ENCODE assay signal across 13 cellular contexts in the genomic region with DNA sequence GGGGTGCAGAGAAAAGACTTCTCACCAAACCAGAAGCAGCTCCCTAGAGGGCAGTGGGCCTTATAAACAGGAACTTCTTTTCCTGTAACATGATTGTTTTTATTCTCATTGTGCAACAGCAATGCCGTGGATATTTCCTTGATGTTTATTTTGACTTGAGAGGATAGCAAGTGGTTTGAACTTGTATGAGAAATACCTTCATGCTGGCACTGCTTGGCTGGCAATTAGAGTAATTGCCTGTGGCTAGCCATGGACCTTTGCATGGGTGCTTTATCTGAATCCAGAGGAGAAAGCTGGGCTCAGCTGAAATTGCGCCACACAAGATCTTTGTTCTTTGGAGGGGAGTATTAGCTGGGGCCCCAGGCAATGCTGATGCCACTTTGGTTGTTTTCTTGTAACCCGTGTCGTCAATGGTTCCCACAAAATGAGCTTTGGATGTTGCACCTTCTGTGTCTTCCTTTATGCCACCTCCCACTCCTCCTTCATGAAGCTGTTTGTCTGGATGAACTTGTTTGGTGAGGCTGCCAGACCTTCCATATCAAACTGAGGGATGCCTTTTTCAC. TPM values are rescaled to one million over a fixed set of nuclear protein-coding genes. Genes with fewer than 3 reads are reported as not detected.
DNase-seq lines count a peak whose midpoint lies in the region; ATAC-seq, FAIRE-seq and TF ChIP-seq lines count a peak whose summit lies in the region.
"Had no signal": no experiment of that assay in that cellular context is flagged by ENCODE, and none has a peak within 500 bp of the region (broad histone marks: within the 10 kb centered on the region; RNA-seq: fewer than 3 reads in every experiment).

No MANE protein-coding gene starts in this region.

- no peaks in the 10 kb centered on the region for H3K9me3 Mint-ChIP-seq in activated naive CD8-positive, alpha-beta T cell treated with anti-CD3 and anti-CD28 coated beads, Interleukin-2, amount 10 ng/mL, durations not matched to agents 7 days and 5 days
- no peaks in the 10 kb centered on the region for H3K9me3 Mint-ChIP-seq in activated naive CD8-positive, alpha-beta T cell treated with anti-CD3 and anti-CD28 coated beads for 36 hours
- no peaks in the 10 kb centered on the region for H3K9me3 Mint-ChIP-seq in activated T-cell treated with anti-CD3 and anti-CD28 coated beads, Interleukin-2, amount 50 U/mL, for 24 hours
- H3K9me3 Mint-ChIP-seq: dendritic cell treated with granulocyte-macrophage colony-stimulating factor and Interleukin-4, amounts not matched to agents 40 ng/mL and 50 ng/mL, for 4 days had no signal

- H3K9me3 ChIP-seq in HepG2 (ENCODE audit: low read length) (no peaks in the 10 kb centered on the region), upper lobe of right lung (no peaks in the 10 kb centered on the region)
- H3K9me3 ChIP-seq: heart right ventricle, tibial nerve had no signal

- no peaks in the 10 kb centered on the region for H3K36me3 Mint-ChIP-seq in activated naive CD8-positive, alpha-beta T cell treated with anti-CD3 and anti-CD28 coated beads, Interleukin-2, amount 10 ng/mL, durations not matched to agents 7 days and 5 days
- H3K36me3 Mint-ChIP-seq in activated naive CD8-positive, alpha-beta T cell treated with anti-CD3 and anti-CD28 coated beads for 36 hours = peaks cover 2% of the 10 kb centered on the region
- H3K36me3 Mint-ChIP-seq in activated T-cell treated with anti-CD3 and anti-CD28 coated beads, Interleukin-2, amount 50 U/mL, for 24 hours (ENCODE audit: low read depth) = no peaks in the 10 kb centered on the region

- peaks cover 4% of the 10 kb centered on the region for H3K27me3 Mint-ChIP-seq in activated naive CD8-positive, alpha-beta T cell treated with anti-CD3 and anti-CD28 coated beads, Interleukin-2, amount 10 ng/mL, durations not matched to agents 7 days and 5 days
- no peaks in the 10 kb centered on the region for H3K27me3 Mint-ChIP-seq in activated naive CD8-positive, alpha-beta T cell treated with anti-CD3 and anti-CD28 coated beads for 36 hours
- no peaks in the 10 kb centered on the region for H3K27me3 Mint-ChIP-seq in activated T-cell treated with anti-CD3 and anti-CD28 coated beads, Interleukin-2, amount 50 U/mL, for 24 hours
- H3K27me3 Mint-ChIP-seq: dendritic cell treated with granulocyte-macrophage colony-stimulating factor and Interleukin-4, amounts not matched to agents 40 ng/mL and 50 ng/mL, for 4 days had no signal

- POLR2A ChIA-PET in activated naive CD8-positive, alpha-beta T cell treated with anti-CD3 and anti-CD28 coated beads, Interleukin-2, amount 10 ng/mL, durations not matched to agents 7 days and 5 days (lab: Charles Lee) = no interaction called here
- POLR2A ChIA-PET in HepG2 (lab: Yijun Ruan, JAX) = interaction anchor here (0.6 to 0.8 kb wide), 4 partner anchors 16 to 37 kb away, joined by 3 read pairs; no protein-coding TSS in a partner anchor

- no peaks in the 10 kb centered on the region for H3K27me3 ChIP-seq in HepG2 (ENCODE audit: control insufficient read depth in 1 of 2, insufficient read depth in 2 of 2, low read length in 2 of 2)
- H3K27me3 ChIP-seq in upper lobe of right lung = no peaks in the 10 kb centered on the region
- H3K27me3 ChIP-seq: heart right ventricle, tibial nerve had no signal

- in situ Hi-C loops in astrocyte of the spinal cord (cut with HindIII; ENCODE audit: low sequenced_read_pairs) (no loop called here), HepG2 (cut with HindIII; ENCODE audit: extremely low pct_ligation_motif_present, low pct_unique_long_range_greater_than_20kb) (no loop called here)

- peak overlapping the region; percentile 47 for H3K27ac Mint-ChIP-seq in activated naive CD8-positive, alpha-beta T cell treated with anti-CD3 and anti-CD28 coated beads, Interleukin-2, amount 10 ng/mL, durations not matched to agents 7 days and 5 days
- no peak overlapping the region for H3K27ac Mint-ChIP-seq in activated naive CD8-positive, alpha-beta T cell treated with anti-CD3 and anti-CD28 coated beads for 36 hours
- no peak overlapping the region for H3K27ac Mint-ChIP-seq in activated T-cell treated with anti-CD3 and anti-CD28 coated beads, Interleukin-2, amount 50 U/mL, for 24 hours
- H3K27ac Mint-ChIP-seq: dendritic cell treated with granulocyte-macrophage colony-stimulating factor and Interleukin-4, amounts not matched to agents 40 ng/mL and 50 ng/mL, for 4 days had no signal

- CTCF ChIA-PET in HepG2 (lab: Yijun Ruan, JAX; ENCODE audit: low intra/inter-chr PET ratio, low total read pairs) = no interaction called here

- peaks cover 48% of the 10 kb centered on the region for H3K4me1 ChIP-seq in HepG2 (ENCODE audit: insufficient read depth, low read length)
- peaks cover 26% of the 10 kb centered on the region for H3K4me1 ChIP-seq in upper lobe of right lung
- H3K4me1 ChIP-seq: tibial nerve had no signal

- H3K4me2 ChIP-seq in HepG2 (ENCODE audit: low read depth, low read length) = peak overlapping the region; percentile 33

- H4K20me1 ChIP-seq in HepG2 (ENCODE audit: insufficient read depth, low read length) = no peaks in the 10 kb centered on the region; the same call in 1 of the 2 replicates

- no TSS peak for BruUV-seq in HepG2 (replicated peaks; lab: Mats Ljungman, UMichigan)

- peak; percentile 32 for FAIRE-seq in HepG2 (lab: Jason Lieb, UNC)

- H3K79me2 ChIP-seq in HepG2 (ENCODE audit: insufficient read depth, low read length) = peaks cover 12% of the 10 kb centered on the region

- no peak overlapping the region for H3K4me3 Mint-ChIP-seq in activated naive CD8-positive, alpha-beta T cell treated with anti-CD3 and anti-CD28 coated beads, Interleukin-2, amount 10 ng/mL, durations not matched to agents 7 days and 5 days
- no peak overlapping the region for H3K4me3 Mint-ChIP-seq in activated naive CD8-positive, alpha-beta T cell treated with anti-CD3 and anti-CD28 coated beads for 36 hours
- no peak overlapping the region for H3K4me3 Mint-ChIP-seq in activated T-cell treated with anti-CD3 and anti-CD28 coated beads, Interleukin-2, amount 50 U/mL, for 24 hours
- H3K4me3 Mint-ChIP-seq: dendritic cell treated with granulocyte-macrophage colony-stimulating factor and Interleukin-4, amounts not matched to agents 40 ng/mL and 50 ng/mL, for 4 days had no signal

- no peak overlapping the region for H2AFZ ChIP-seq in HepG2 (ENCODE audit: low read length)

- H3K4me1 Mint-ChIP-seq in activated naive CD8-positive, alpha-beta T cell treated with anti-CD3 and anti-CD28 coated beads, Interleukin-2, amount 10 ng/mL, durations not matched to agents 7 days and 5 days = no peaks in the 10 kb centered on the region
- no peaks in the 10 kb centered on the region for H3K4me1 Mint-ChIP-seq in activated naive CD8-positive, alpha-beta T cell treated with anti-CD3 and anti-CD28 coated beads for 36 hours
- H3K4me1 Mint-ChIP-seq in activated T-cell treated with anti-CD3 and anti-CD28 coated beads, Interleukin-2, amount 50 U/mL, for 24 hours (ENCODE audit: low read depth) = peaks cover 4% of the 10 kb centered on the region

- ATAC-seq in activated naive CD8-positive, alpha-beta T cell treated with anti-CD3 and anti-CD28 coated beads, Interleukin-2, amount 10 ng/mL, durations not matched to agents 7 days and 5 days (ENCODE audit: low read depth) = no peak
- ATAC-seq in HepG2 (peak; percentile 85), upper lobe of right lung (peak; percentile 83)

- intact Hi-C loops in HepG2 (cut with micrococcal nuclease; ENCODE audit: unreplicated experiment) (no loop called here), upper lobe of right lung (cut with DNase I) (no loop called here)

- TF ChIP-seq POLR2A in HepG2 (IDR thresholded peaks at IDR 0.05; ENCODE audit: insufficient read depth in 1 of 2, low read depth in 2 of 2, low read length in 2 of 2) = no peak

- TF ChIP-seq EP300 in HepG2 (IDR thresholded peaks at IDR 0.05; ENCODE audit: low read depth in 2 of 2, low read length in 2 of 2) (0 out of 4 replicates have a peak, but pooled peaks of 1 of the 2 experiments have one; percentile 10), HepG2 (CRISPR knock-in tag; IDR thresholded peaks at IDR 0.05; ENCODE audit: borderline replicate concordance) (no peak)

- TF ChIP-seq CTCF in astrocyte of the spinal cord (IDR thresholded peaks at IDR 0.05; ENCODE audit: low read depth, low read length) (no peak), HepG2 (CRISPR knock-in tag; IDR thresholded peaks at IDR 0.05) (no peak), upper lobe of right lung (IDR thresholded peaks at IDR 0.05) (no peak)

- TF ChIP-seq RAD21 in HepG2 (CRISPR knock-in tag; IDR thresholded peaks at IDR 0.05) = no peak

- H3K27ac ChIP-seq in HepG2 (ENCODE audit: extremely low read length, insufficient read depth, low read length) (peak overlapping the region; percentile 39), upper lobe of right lung (peak overlapping the region; percentile 11)
- H3K27ac ChIP-seq: tibial nerve, WERI-Rb-1 had no signal

- DNase-seq in activated naive CD8-positive, alpha-beta T cell treated with anti-CD3 and anti-CD28 coated beads, Interleukin-2, amount 10 ng/mL, durations not matched to agents 7 days and 5 days = no peak
- no peak for DNase-seq in activated naive CD8-positive, alpha-beta T cell treated with anti-CD3 and anti-CD28 coated beads for 36 hours
- DNase-seq in astrocyte of the spinal cord (ENCODE audit: low read depth, low spot score) (peak; percentile 33), HepG2 (ENCODE audit: low spot score) (peak; percentile 67), upper lobe of right lung (no peak), NCI-H2107 treated with DMSO at 0.1 percent for 48 hours (lab: John Stamatoyannopoulos, UW; ENCODE audit: unreplicated experiment) (no peak), activated gamma-delta T cell (lab: John Stamatoyannopoulos, UW) (no peak)
- no peak for DNase-seq in activated T-cell treated with anti-CD3 and anti-CD28 coated beads, Interleukin-2, amount 50 U/mL, for 24 hours
- DNase-seq: heart right ventricle, NCI-H187 treated with DMSO at 0.1 percent for 48 hours, WERI-Rb-1 had no signal

- WGBS in HepG2 (ENCODE audit: low lambda C conversion rate) = 19% methylated on average over 4 of the region's 4 CpGs

- H3K4me3 ChIP-seq in astrocyte of the spinal cord (ENCODE audit: low read depth, low read length) = no peak overlapping the region
- H3K4me3 ChIP-seq in HepG2 (replicated peaks in 1 of 3; ENCODE audit: insufficient read depth in 1 of 3, low read depth in 2 of 3, low read length in 3 of 3) = no peak overlapping the region
- H3K4me3 ChIP-seq in upper lobe of right lung = no peak overlapping the region
- H3K4me3 ChIP-seq: heart right ventricle, tibial nerve had no signal

- no peak overlapping the region for H3K9ac ChIP-seq in HepG2 (ENCODE audit: insufficient read depth, low read depth, low read length)

- H3K36me3 ChIP-seq in HepG2 (replicated peaks in 1 of 2; ENCODE audit: control insufficient read depth in 1 of 2, insufficient read depth in 2 of 2, low read length in 2 of 2) = no peaks in the 10 kb centered on the region
- no peaks in the 10 kb centered on the region for H3K36me3 ChIP-seq in upper lobe of right lung
- H3K36me3 ChIP-seq: heart right ventricle, tibial nerve, WERI-Rb-1 had no signal

RNA-seq across cellular contexts. Expression of a gene that starts 37.9 kb away (rescaled TPM):
- 1 to 10 TPM; 2.6 to 2.7 TPM for total RNA-seq in activated naive CD8-positive, alpha-beta T cell treated with anti-CD3 and anti-CD28 coated beads, Interleukin-2, amount 10 ng/mL, durations not matched to agents 7 days and 5 days
- total RNA-seq in activated naive CD8-positive, alpha-beta T cell treated with anti-CD3 and anti-CD28 coated beads for 36 hours = 1 to 10 TPM; 5.0 to 5.4 TPM
- total RNA-seq in HepG2 (2016; rRNA removed; fragmentation: Illumina TruSeq; extraction: Trizol) = 6.6 and 8.9 TPM in 2 replicates
- 7.3 and 8.5 TPM in 2 replicates for total RNA-seq in HepG2 (2016; cell fraction: cytosol; rRNA removed; fragmentation: Illumina TruSeq; extraction: Trizol; ENCODE audit: low read depth)
- total RNA-seq in HepG2 (2016; cell fraction: insoluble cytoplasmic fraction; rRNA removed; fragmentation: Illumina TruSeq; extraction: Trizol) = 6.3 and 8.6 TPM in 2 replicates
- 8.6 and 9.8 TPM in 2 replicates for total RNA-seq in HepG2 (2016; cell fraction: membrane; rRNA removed; fragmentation: Illumina TruSeq; extraction: Trizol)
- total RNA-seq in HepG2 (2016; cell fraction: nucleus; rRNA removed; fragmentation: Illumina TruSeq; extraction: Trizol) = 8.5 TPM in 2 replicates
- 15.2 and 15.8 TPM in 2 replicates for polyA plus RNA-seq in HepG2 (2011; rRNA removed)
- polyA plus RNA-seq in HepG2 (2011; cell fraction: cytosol; rRNA removed) = 18.1 and 20.5 TPM in 2 replicates
- 9.4 and 10.5 TPM in 2 replicates for polyA plus RNA-seq in HepG2 (2011; cell fraction: nucleus; rRNA removed)
- polyA plus RNA-seq in HepG2 (2012) = 13.2 and 15.0 TPM in 2 replicates
- 7.0 and 9.1 TPM in 2 replicates for polyA plus RNA-seq in HepG2 (2016; cell fraction: cytosol; fragmentation: Illumina TruSeq; extraction: Trizol; ENCODE audit: low read depth)
- polyA plus RNA-seq in HepG2 (2016; cell fraction: insoluble cytoplasmic fraction; fragmentation: Illumina TruSeq; extraction: Trizol; ENCODE audit: low read depth) = 16.9 and 18.0 TPM in 2 replicates
- polyA plus RNA-seq in HepG2 (2016; cell fraction: membrane; fragmentation: Illumina TruSeq; extraction: Trizol; ENCODE audit: low read depth) = 11.2 and 14.1 TPM in 2 replicates
- 26.6 and 27.7 TPM in 2 replicates for polyA plus RNA-seq in HepG2 (2016; cell fraction: nucleus; fragmentation: Illumina TruSeq; extraction: Trizol; ENCODE audit: insufficient read depth, low read depth)
- 18.5 TPM in 1 of 2 replicates, not detected in the other for polyA minus RNA-seq in HepG2 (2011; rRNA and poly(A)+ RNA removed; ENCODE audit: low replicate concordance)
- 7.0 and 9.0 TPM in 2 replicates for polyA minus RNA-seq in HepG2 (2011; cell fraction: cytosol; rRNA and poly(A)+ RNA removed)
- 3.2 and 4.0 TPM in 2 replicates for polyA minus RNA-seq in HepG2 (2011; cell fraction: nucleus; rRNA and poly(A)+ RNA removed)
- total RNA-seq in upper lobe of right lung = 24.9 TPM

Comparison
In these comparisons a context has a peak if more than half of its experiments do, and no peak if none do; other contexts are left out.
1. DNase-seq: peak in astrocyte of the spinal cord (single experiment) and HepG2 (single experiment); none in activated naive CD8-positive, alpha-beta T cell treated with anti-CD3 and anti-CD28 coated beads, Interleukin-2, amount 10 ng/mL, durations not matched to agents 7 days and 5 days (single experiment), activated naive CD8-positive, alpha-beta T cell treated with anti-CD3 and anti-CD28 coated beads for 36 hours (single experiment), upper lobe of right lung (single experiment), activated T-cell treated with anti-CD3 and anti-CD28 coated beads, Interleukin-2, amount 50 U/mL, for 24 hours (single experiment), NCI-H2107 treated with DMSO at 0.1 percent for 48 hours (single experiment) and activated gamma-delta T cell (single experiment).